ENCODE assay signal across 1 cellular context in the genomic region with DNA sequence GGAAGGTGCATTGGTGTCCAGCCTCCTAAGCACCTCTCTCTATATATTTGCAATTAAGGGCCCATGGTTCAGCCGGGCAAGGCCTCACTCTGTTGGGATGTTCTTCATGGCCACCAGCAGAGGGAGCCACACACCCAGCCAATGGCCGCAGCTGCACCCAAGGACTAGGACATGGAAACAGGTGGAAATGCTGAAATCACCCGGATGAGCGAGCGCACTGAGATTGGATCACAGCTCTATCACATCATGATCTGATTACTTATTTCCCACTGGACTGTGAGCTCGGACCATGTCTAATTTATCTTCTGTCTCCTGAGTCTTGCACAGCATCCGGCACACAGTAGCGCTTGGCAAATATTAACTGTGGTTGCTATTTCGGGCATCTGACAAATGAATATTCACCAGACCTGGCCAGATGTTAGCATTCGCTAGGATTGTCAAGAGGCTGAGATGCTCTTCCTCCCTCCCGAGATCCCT.
TF ChIP-seq lines count a peak whose summit lies in the region.

No MANE protein-coding gene starts in this region.

TF ChIP-seq in H1, 55 proteins besides CTCF, POLR2A, EP300 and RAD21 (continued from another document):
- no peak for TF ChIP-seq ASH2L (IDR thresholded peaks at IDR 0.05; ENCODE audit: low read length)
- TF ChIP-seq SIRT6 (IDR thresholded peaks at IDR 0.05; ENCODE audit: low read length) = no peak
- no peak for TF ChIP-seq JUN (IDR thresholded peaks at IDR 0.05; ENCODE audit: low read depth, low read length)
- TF ChIP-seq CHD7 (IDR thresholded peaks at IDR 0.05; ENCODE audit: insufficient replicate concordance, low read length) = no peak
- no peak for TF ChIP-seq GTF2F1 (IDR thresholded peaks at IDR 0.05; ENCODE audit: borderline replicate concordance, low read depth, low read length)
- TF ChIP-seq MAX (IDR thresholded peaks at IDR 0.05) = peak; percentile 32; the same call in 1 of the 2 replicates
- TF ChIP-seq ZNF274 (IDR thresholded peaks at IDR 0.05; ENCODE audit: borderline replicate concordance, extremely low read depth, low read length) = no peak
- TF ChIP-seq SP4 (IDR thresholded peaks at IDR 0.05; ENCODE audit: low read length) = 0 out of 2 replicates have a peak, but pooled peaks have one; percentile 40
- TF ChIP-seq SP2 (IDR thresholded peaks at IDR 0.05; ENCODE audit: low read length) = no peak
- TF ChIP-seq CBX5 (IDR thresholded peaks at IDR 0.05; ENCODE audit: low read depth, low read length) = no peak
- no peak for TF ChIP-seq SUZ12 (IDR thresholded peaks at IDR 0.05; ENCODE audit: low read length)
- no peak for TF ChIP-seq CHD2 (IDR thresholded peaks at IDR 0.05; ENCODE audit: low read length)
- TF ChIP-seq KDM5A (IDR thresholded peaks at IDR 0.05; ENCODE audit: low read length) = no peak
- TF ChIP-seq SRF (IDR thresholded peaks at IDR 0.05; ENCODE audit: low read depth, low read length) = no peak
- TF ChIP-seq BRCA1 (IDR thresholded peaks at IDR 0.05; ENCODE audit: low read depth, low read length) = no peak
- 0 out of 2 replicates have a peak, but pooled peaks have one; percentile 16 for TF ChIP-seq CREB1 (IDR thresholded peaks at IDR 0.05)
- TF ChIP-seq EZH2 (IDR thresholded peaks at IDR 0.05; ENCODE audit: low read depth, low read length, severe bottlenecking) = no peak
- TF ChIP-seq RFX5 (IDR thresholded peaks at IDR 0.05; ENCODE audit: borderline replicate concordance, low read depth, low read length) = no peak
- no peak for TF ChIP-seq TAF1 (IDR thresholded peaks at IDR 0.05; ENCODE audit: low read depth, low read length)
- no peak for TF ChIP-seq EGR1 (IDR thresholded peaks at IDR 0.05; ENCODE audit: borderline replicate concordance, low read depth, low read length)
- TF ChIP-seq ATF2 (IDR thresholded peaks at IDR 0.05; ENCODE audit: low read length) = no peak
- TF ChIP-seq BACH1 (IDR thresholded peaks at IDR 0.05; ENCODE audit: low read length) = no peak
- no peak for TF ChIP-seq CHD1 (IDR thresholded peaks at IDR 0.05; ENCODE audit: low read depth, low read length)
- no peak for TF ChIP-seq POLR2AphosphoS5 (IDR thresholded peaks at IDR 0.05; ENCODE audit: low read depth, low read length)
- no peak for TF ChIP-seq KDM1A (IDR thresholded peaks at IDR 0.05; ENCODE audit: borderline replicate concordance, low read length)
- no peak for TF ChIP-seq SAP30 (IDR thresholded peaks at IDR 0.05; ENCODE audit: insufficient read depth, insufficient replicate concordance, low read length)
- TF ChIP-seq KDM4A (IDR thresholded peaks at IDR 0.05; ENCODE audit: low read depth, low read length, severe bottlenecking) = no peak
